In the genomic region with DNA sequence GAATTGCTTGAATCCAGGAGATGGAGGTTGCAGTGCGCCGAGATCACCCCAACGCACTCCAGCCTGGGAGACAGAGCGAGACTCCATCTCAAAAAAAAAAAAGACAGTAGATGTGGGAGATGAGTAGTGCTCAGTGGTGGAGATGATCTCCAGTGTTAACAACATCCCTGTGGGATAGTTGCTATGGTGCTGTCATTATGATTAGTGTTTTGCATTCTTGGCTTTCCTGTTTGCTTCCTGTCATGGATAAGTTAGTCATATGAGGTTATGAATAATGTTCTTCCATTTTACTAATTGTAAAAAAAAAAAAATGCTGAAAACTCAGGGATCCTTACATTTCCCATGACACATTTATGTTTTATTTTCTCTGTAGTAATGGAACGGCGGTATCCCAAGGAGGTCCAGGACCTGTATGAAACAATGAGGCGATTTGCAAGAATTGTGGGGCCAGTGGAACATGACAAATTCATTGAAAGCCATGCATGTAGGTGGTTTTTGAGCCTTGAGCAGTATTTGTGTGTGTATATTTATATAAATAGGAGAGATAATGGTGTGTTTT, we compare ENCODE assay signal across 15 cellular contexts. TPM values are rescaled to one million over a fixed set of nuclear protein-coding genes. Genes with fewer than 3 reads are reported as not detected.
DNase-seq lines count a peak whose midpoint lies in the region; ATAC-seq and TF ChIP-seq lines count a peak whose summit lies in the region.
"Had no signal": no experiment of that assay in that cellular context is flagged by ENCODE, and none has a peak within 500 bp of the region (broad histone marks: within the 10 kb centered on the region; RNA-seq: fewer than 3 reads in every experiment).

No MANE protein-coding gene starts in this region.

- H3K4me1 Mint-ChIP-seq in MCF 10A (ENCODE audit: insufficient read depth, unreplicated experiment) (no peaks in the 10 kb centered on the region), type B pancreatic cell (ENCODE audit: unreplicated experiment) (no peaks in the 10 kb centered on the region)
- H3K4me1 Mint-ChIP-seq in activated T-helper 17 cell treated with anti-CD3 and anti-CD28 coated beads, Interleukin-2, amount 50 U/mL, for 72 hours: peaks cover 4% of the 10 kb centered on the region
- peaks cover 5% of the 10 kb centered on the region for H3K4me1 Mint-ChIP-seq in activated naive CD8-positive, alpha-beta T cell treated with anti-CD3 and anti-CD28 coated beads for 36 hours
- H3K4me1 Mint-ChIP-seq: nephron progenitor cell had no signal

- H3K4me1 ChIP-seq in breast epithelium: no peaks in the 10 kb centered on the region
- H3K4me1 ChIP-seq: testis had no signal

- BruUV-seq in MCF 10A (replicated peaks; lab: Mats Ljungman, UMichigan): no TSS peak

- H3K36me3 Mint-ChIP-seq in MCF 10A (ENCODE audit: insufficient read depth, unreplicated experiment): peaks cover 64% of the 10 kb centered on the region
- peaks cover 90% of the 10 kb centered on the region for H3K36me3 Mint-ChIP-seq in activated T-helper 17 cell treated with anti-CD3 and anti-CD28 coated beads, Interleukin-2, amount 50 U/mL, for 72 hours (ENCODE audit: low read depth)
- H3K36me3 Mint-ChIP-seq in type B pancreatic cell: peaks cover 17% of the 10 kb centered on the region
- H3K36me3 Mint-ChIP-seq in activated naive CD8-positive, alpha-beta T cell treated with anti-CD3 and anti-CD28 coated beads for 36 hours: peaks cover 13% of the 10 kb centered on the region

- no peak for TF ChIP-seq POLR2A in breast epithelium (IDR thresholded peaks at IDR 0.05)

- H3K27me3 ChIP-seq in breast epithelium: no peaks in the 10 kb centered on the region
- H3K27me3 ChIP-seq: testis had no signal

- H3K9me3 Mint-ChIP-seq in MCF 10A (ENCODE audit: unreplicated experiment) (no peaks in the 10 kb centered on the region), type B pancreatic cell (no peaks in the 10 kb centered on the region)
- H3K9me3 Mint-ChIP-seq in activated T-helper 17 cell treated with anti-CD3 and anti-CD28 coated beads, Interleukin-2, amount 50 U/mL, for 72 hours: no peaks in the 10 kb centered on the region
- no peaks in the 10 kb centered on the region for H3K9me3 Mint-ChIP-seq in activated naive CD8-positive, alpha-beta T cell treated with anti-CD3 and anti-CD28 coated beads for 36 hours
- H3K9me3 Mint-ChIP-seq: nephron progenitor cell had no signal

- H3K4me3 ChIP-seq in breast epithelium: no peak overlapping the region
- no peak overlapping the region for H3K4me3 ChIP-seq in fibroblast of the aortic adventitia (ENCODE audit: low read depth, low read length)
- H3K4me3 ChIP-seq: lung, testis had no signal

- H3K27ac Mint-ChIP-seq in MCF 10A (ENCODE audit: low read depth, unreplicated experiment) (no peak overlapping the region), type B pancreatic cell (peak overlapping the region; percentile 29)
- H3K27ac Mint-ChIP-seq in activated T-helper 17 cell treated with anti-CD3 and anti-CD28 coated beads, Interleukin-2, amount 50 U/mL, for 72 hours: peak overlapping the region; percentile 84
- no peak overlapping the region for H3K27ac Mint-ChIP-seq in activated naive CD8-positive, alpha-beta T cell treated with anti-CD3 and anti-CD28 coated beads for 36 hours
- H3K27ac Mint-ChIP-seq: nephron progenitor cell had no signal

- ATAC-seq in activated T-helper 17 cell treated with anti-CD3 and anti-CD28 coated beads, Interleukin-2, amount 50 U/mL, for 72 hours (replicated peaks): peak; percentile 72
- no peak for ATAC-seq in Right ventricle myocardium superior (ENCODE audit: poor library complexity)

- TF ChIP-seq CTCF in MCF 10A (IDR thresholded peaks at IDR 0.05; ENCODE audit: unreplicated experiment) (no peak), breast epithelium (IDR thresholded peaks at IDR 0.05) (no peak), fibroblast of the aortic adventitia (IDR thresholded peaks at IDR 0.05; ENCODE audit: insufficient read depth, low read length) (no peak), type B pancreatic cell (conservative IDR thresholded peaks at IDR 0.05) (no peak)

- POLR2A ChIA-PET in MCF 10A (lab: Yijun Ruan, JAX): interaction anchor here (0.9 to 2.2 kb wide), 4 partner anchors 14 to 34 kb away, joined by 3 to 9 read pairs (median 6); no protein-coding TSS in a partner anchor

- H3K36me3 ChIP-seq in breast epithelium: no peaks in the 10 kb centered on the region

- CTCF ChIA-PET in MCF 10A (lab: Yijun Ruan, JAX): no interaction called here

- H3K27ac ChIP-seq in breast epithelium: peak overlapping the region in 1 of 2 donors; percentile 76
- H3K27ac ChIP-seq: testis had no signal

- DNase-seq in MCF 10A (ENCODE audit: unreplicated experiment) (peak; percentile 17), breast epithelium (ENCODE audit: low spot score in 2 of 2) (no peak), fibroblast of the aortic adventitia (ENCODE audit: low read depth) (peak; percentile 50), type B pancreatic cell (ENCODE audit: extremely low spot score, unreplicated experiment) (no peak), KG1 (lab: John Stamatoyannopoulos, UW) (no peak), Right ventricle myocardium superior (no peak)
- no peak for DNase-seq in activated naive CD8-positive, alpha-beta T cell treated with anti-CD3 and anti-CD28 coated beads for 36 hours
- DNase-seq: activated CD4-positive, alpha-beta T cell treated with anti-CD3 and anti-CD28 coated beads for 48 hours; activated T-cell treated with anti-CD3 and anti-CD28 coated beads, Interleukin-2, amount 50 U/mL, for 1 hour; NCI-H2029; NCI-H526 treated with DMSO at 0.1 percent for 48 hours; nephron progenitor cell; testis had no signal

- H3K27me3 Mint-ChIP-seq in MCF 10A (ENCODE audit: insufficient read depth, unreplicated experiment) (no peaks in the 10 kb centered on the region), type B pancreatic cell (no peaks in the 10 kb centered on the region)
- no peaks in the 10 kb centered on the region for H3K27me3 Mint-ChIP-seq in activated T-helper 17 cell treated with anti-CD3 and anti-CD28 coated beads, Interleukin-2, amount 50 U/mL, for 72 hours
- no peaks in the 10 kb centered on the region for H3K27me3 Mint-ChIP-seq in activated naive CD8-positive, alpha-beta T cell treated with anti-CD3 and anti-CD28 coated beads for 36 hours

- H3K9me3 ChIP-seq in breast epithelium: no peaks in the 10 kb centered on the region
- H3K9me3 ChIP-seq: testis had no signal

- intact Hi-C loops in MCF 10A (cut with micrococcal nuclease) (no loop called here), breast epithelium (cut with DNase I; ENCODE audit: low total_unique reads) (no loop called here), Right ventricle myocardium superior (cut with DNase I) (no loop called here)

- H3K4me3 Mint-ChIP-seq in MCF 10A (ENCODE audit: unreplicated experiment): no peak overlapping the region
- no peak overlapping the region for H3K4me3 Mint-ChIP-seq in activated T-helper 17 cell treated with anti-CD3 and anti-CD28 coated beads, Interleukin-2, amount 50 U/mL, for 72 hours
- H3K4me3 Mint-ChIP-seq in type B pancreatic cell: no peak overlapping the region
- H3K4me3 Mint-ChIP-seq in activated naive CD8-positive, alpha-beta T cell treated with anti-CD3 and anti-CD28 coated beads for 36 hours: no peak overlapping the region
- H3K4me3 Mint-ChIP-seq: nephron progenitor cell had no signal

RNA-seq across cellular contexts. Expression of a gene that starts 24.6 kb away (rescaled TPM):
- total RNA-seq in MCF 10A (2022) (31.7 and 39.4 TPM in 2 replicates), breast epithelium (10 to 100 TPM; 18.7 to 32.8 (median 24.6) TPM), fibroblast of the aortic adventitia (ENCODE audit: low replicate concordance) (14.5 and 52.8 TPM in 2 replicates), type B pancreatic cell (ENCODE audit: low replicate concordance) (12.7 and 16.0 TPM in 2 replicates), Right ventricle myocardium superior (19.6 TPM)
- 10 to 100 TPM; 13.7 to 20.1 TPM for total RNA-seq in activated T-helper 17 cell treated with anti-CD3 and anti-CD28 coated beads, Interleukin-2, amount 50 U/mL, for 72 hours
- 10 to 100 TPM; 15.1 to 15.3 TPM for total RNA-seq in activated naive CD8-positive, alpha-beta T cell treated with anti-CD3 and anti-CD28 coated beads for 36 hours

RNA-seq across cellular contexts. Expression of a gene that starts 58.5 kb away (rescaled TPM):
- total RNA-seq in MCF 10A (2022) (25.3 and 31.3 TPM in 2 replicates), breast epithelium (10 to 100 TPM; 14.7 to 36.1 (median 26.3) TPM), fibroblast of the aortic adventitia (ENCODE audit: low replicate concordance) (16.3 and 21.3 TPM in 2 replicates), type B pancreatic cell (ENCODE audit: low replicate concordance) (26.1 and 28.5 TPM in 2 replicates), Right ventricle myocardium superior (12.4 TPM)
- total RNA-seq in activated T-helper 17 cell treated with anti-CD3 and anti-CD28 coated beads, Interleukin-2, amount 50 U/mL, for 72 hours: 10 to 100 TPM; 29.2 to 36.7 TPM
- total RNA-seq in activated naive CD8-positive, alpha-beta T cell treated with anti-CD3 and anti-CD28 coated beads for 36 hours: 10 to 100 TPM; 41.6 to 41.8 TPM

RNA-seq across cellular contexts. Expression of a gene that starts 58.5 kb away (rescaled TPM):
- total RNA-seq in MCF 10A (2022) (88.6 and 100 TPM in 2 replicates), breast epithelium (10 to 100 TPM; 32.8 to 46.5 (median 36.1) TPM), fibroblast of the aortic adventitia (ENCODE audit: low replicate concordance) (67.4 and 72.7 TPM in 2 replicates), type B pancreatic cell (ENCODE audit: low replicate concordance) (86.7 and 101 TPM in 2 replicates), Right ventricle myocardium superior (15.4 TPM)
- 10 to 100 TPM; 36.9 to 73.7 TPM for total RNA-seq in activated T-helper 17 cell treated with anti-CD3 and anti-CD28 coated beads, Interleukin-2, amount 50 U/mL, for 72 hours
- 10 to 100 TPM; 68.3 to 76.3 TPM for total RNA-seq in activated naive CD8-positive, alpha-beta T cell treated with anti-CD3 and anti-CD28 coated beads for 36 hours

Comparison
In these comparisons a context has a peak if more than half of its experiments do, and no peak if none do; other contexts are left out.
1. DNase-seq: peak in MCF 10A (single experiment) and fibroblast of the aortic adventitia (single experiment); none in breast epithelium (0 of 2), type B pancreatic cell (single experiment), KG1 (single experiment), activated naive CD8-positive, alpha-beta T cell treated with anti-CD3 and anti-CD28 coated beads for 36 hours (single experiment) and Right ventricle myocardium superior (single experiment).
2. H3K27ac Mint-ChIP-seq: peak in activated T-helper 17 cell treated with anti-CD3 and anti-CD28 coated beads, Interleukin-2, amount 50 U/mL, for 72 hours (single experiment) and type B pancreatic cell (single experiment); none in MCF 10A (single experiment) and activated naive CD8-positive, alpha-beta T cell treated with anti-CD3 and anti-CD28 coated beads for 36 hours (single experiment).